ENCODE assay signal across 11 cellular contexts in genomic region chr7:47452715-47453092, GRCh38.
A peak's percentile ranks its signal among the peaks of the same experiment; 100 is the strongest.
DNase-seq lines count a peak whose midpoint lies in the region; ATAC-seq, FAIRE-seq and TF ChIP-seq lines count a peak whose summit lies in the region.
"Had no signal": no experiment of that assay in that cellular context is flagged by ENCODE, and none has a peak within 500 bp of the region (broad histone marks: within the 10 kb centered on the region; RNA-seq: fewer than 3 reads in every experiment).

No MANE protein-coding gene starts in this region.

- peak overlapping the region; percentile 54 to 76 for H3K27ac ChIP-seq in A549
- H3K27ac ChIP-seq in heart right ventricle = peak overlapping the region; percentile 36 to 90 (median 84)
- peak overlapping the region; percentile 47 to 55 for H3K27ac ChIP-seq in prostate gland
- H3K27ac ChIP-seq in MM.1S (ENCODE audit: low read length) = no peak overlapping the region

- no peaks in the 10 kb centered on the region for H3K27me3 Mint-ChIP-seq in activated T-helper 1 cell treated with anti-CD3 and anti-CD28 coated beads, Interleukin-12 subunit alpha, Interleukin-12 subunit beta, Interleukin-2, Interleukin-4 antibody, amounts not matched to agents 30 ng/mL and 10 ng/mL and 1 ng/mL, durations not matched to agents 14 hours and 24 hours and 36 hours (ENCODE audit: insufficient read depth)
- H3K27me3 Mint-ChIP-seq: activated B cell treated with CpG ODN at 0.5 μM for 24 hours had no signal

- H3K36me3 ChIP-seq in heart right ventricle (no peaks in the 10 kb centered on the region), prostate gland (no peaks in the 10 kb centered on the region), MM.1S (replicated peaks; ENCODE audit: insufficient read depth, low read length) (no peaks in the 10 kb centered on the region; the same call in 1 of the 2 replicates)

- no peaks in the 10 kb centered on the region for H3K9me3 ChIP-seq in A549
- no peaks in the 10 kb centered on the region for H3K9me3 ChIP-seq in heart right ventricle
- H3K9me3 ChIP-seq in prostate gland = no peaks in the 10 kb centered on the region
- H3K9me3 ChIP-seq in MM.1S (replicated peaks; ENCODE audit: insufficient read depth, low read length) = no peaks in the 10 kb centered on the region

- intact Hi-C loops in heart right ventricle (cut with DNase I) (loop anchor here in 4 of 10 donors (5.0 to 10.0 kb wide), 4 partner anchors 120 to 130 kb away; partner anchors contain the start of gene TNS3 (in 1 of the 4)), prostate gland (cut with DNase I) (loop anchor here (10.0 kb wide), 1 partner anchor 122 kb away; no protein-coding TSS in a partner anchor)
- intact Hi-C loops in activated T-helper 1 cell treated with anti-CD3 and anti-CD28 coated beads, Interleukin-12 subunit alpha, Interleukin-12 subunit beta, Interleukin-2, Interleukin-4 antibody, amounts not matched to agents 30 ng/mL and 10 ng/mL and 1 ng/mL, durations not matched to agents 14 hours and 24 hours and 36 hours (cut with micrococcal nuclease) = no loop called here

- TF ChIP-seq EP300 in A549 (IDR thresholded peaks at IDR 0.05) = no peak

- FAIRE-seq in A549 (lab: Jason Lieb, UNC) = no peak
- FAIRE-seq: G401.6 had no signal

- CTCF ChIA-PET in A549 (lab: Yijun Ruan, JAX) = interaction anchor here (1.4 to 2.7 kb wide), 5 partner anchors 9 to 366 kb away, joined by 4 to 15 read pairs (median 8); no protein-coding TSS in a partner anchor

- no peak overlapping the region for H3K27ac Mint-ChIP-seq in activated T-helper 1 cell treated with anti-CD3 and anti-CD28 coated beads, Interleukin-12 subunit alpha, Interleukin-12 subunit beta, Interleukin-2, Interleukin-4 antibody, amounts not matched to agents 30 ng/mL and 10 ng/mL and 1 ng/mL, durations not matched to agents 14 hours and 24 hours and 36 hours

- DNase-seq in A549 (ENCODE audit: low read depth in 1 of 2, low spot score in 1 of 2) (no peak), heart right ventricle (no peak), prostate gland (ENCODE audit: low spot score) (no peak), MM.1S (no peak)
- no peak for DNase-seq in activated T-helper 1 cell treated with anti-CD3 and anti-CD28 coated beads, Interleukin-12 subunit alpha, Interleukin-12 subunit beta, Interleukin-2, Interleukin-4 antibody, amounts not matched to agents 30 ng/mL and 10 ng/mL and 1 ng/mL, durations not matched to agents 14 hours and 24 hours and 36 hours (ENCODE audit: low spot score)
- DNase-seq: activated B cell treated with CpG ODN at 0.5 μM for 24 hours, NCI-H1694 had no signal

- 0 out of 2 replicates have a peak, but pooled peaks cover 4% of the 10 kb centered on the region for H3F3A ChIP-seq in MM.1S (ENCODE audit: insufficient read depth, low read length)

- H3K4me1 Mint-ChIP-seq in activated T-helper 1 cell treated with anti-CD3 and anti-CD28 coated beads, Interleukin-12 subunit alpha, Interleukin-12 subunit beta, Interleukin-2, Interleukin-4 antibody, amounts not matched to agents 30 ng/mL and 10 ng/mL and 1 ng/mL, durations not matched to agents 14 hours and 24 hours and 36 hours (ENCODE audit: low read depth) = no peaks in the 10 kb centered on the region

- peaks cover 85% of the 10 kb centered on the region for H4K20me1 ChIP-seq in MM.1S (ENCODE audit: insufficient read depth, low read length)

- no peak overlapping the region for H3K9ac ChIP-seq in MM.1S (ENCODE audit: low read length)

- H2AFZ ChIP-seq in MM.1S (ENCODE audit: low read length) = no peak overlapping the region

- no peak overlapping the region for H3K4me3 ChIP-seq in A549
- peak overlapping the region in 9 of 10 donors; percentile 1 to 44 (median 38) for H3K4me3 ChIP-seq in heart right ventricle
- peak overlapping the region in 1 of 2 donors; percentile 2 for H3K4me3 ChIP-seq in prostate gland
- no peak overlapping the region for H3K4me3 ChIP-seq in MM.1S (ENCODE audit: low read length)

- no peaks in the 10 kb centered on the region for H3K36me3 Mint-ChIP-seq in activated T-helper 1 cell treated with anti-CD3 and anti-CD28 coated beads, Interleukin-12 subunit alpha, Interleukin-12 subunit beta, Interleukin-2, Interleukin-4 antibody, amounts not matched to agents 30 ng/mL and 10 ng/mL and 1 ng/mL, durations not matched to agents 14 hours and 24 hours and 36 hours (ENCODE audit: low read depth)

- no peaks in the 10 kb centered on the region for H3K27me3 ChIP-seq in heart right ventricle
- H3K27me3 ChIP-seq in prostate gland (replicated peaks; ENCODE audit: insufficient read depth) = no peaks in the 10 kb centered on the region
- H3K27me3 ChIP-seq in MM.1S (replicated peaks; ENCODE audit: insufficient read depth, low read length) = no peaks in the 10 kb centered on the region

- H3K79me2 ChIP-seq in MM.1S (ENCODE audit: low read length) = peaks cover 99% of the 10 kb centered on the region

- no peak for TF ChIP-seq POLR2A in A549 (IDR thresholded peaks at IDR 0.05; ENCODE audit: low read length)
- no peak for TF ChIP-seq POLR2A in prostate gland (IDR thresholded peaks at IDR 0.05)

- WGBS in A549 (ENCODE audit: missing lambda C conversion rate) = 89% methylated on average over 11 of the region's 11 CpGs
- WGBS in heart right ventricle, 2 donors = 70 to 87% methylated on average over 11 of the region's 11 CpGs
- 64% methylated on average over 11 of the region's 11 CpGs for WGBS in prostate gland

- peak overlapping the region; percentile 46; the same call in 1 of the 3 replicates for H3K4me2 ChIP-seq in A549
- no peak overlapping the region for H3K4me2 ChIP-seq in MM.1S (ENCODE audit: low read depth, low read length)

- TF ChIP-seq CTCF in A549 (IDR thresholded peaks at IDR 0.05) = no peak
- no peak for TF ChIP-seq CTCF in heart right ventricle (IDR thresholded peaks at IDR 0.05)
- TF ChIP-seq CTCF in prostate gland (IDR thresholded peaks at IDR 0.05) = no peak
- TF ChIP-seq CTCF in MM.1S (IDR thresholded peaks at IDR 0.05; ENCODE audit: low read length) = no peak

- H3K4me1 ChIP-seq in A549 = peaks cover 88% of the 10 kb centered on the region
- H3K4me1 ChIP-seq in heart right ventricle = peaks cover 9 to 55% (median 31%) of the 10 kb centered on the region in 9 donors
- H3K4me1 ChIP-seq in prostate gland (replicated peaks) = no peaks in the 10 kb centered on the region
- no peaks in the 10 kb centered on the region for H3K4me1 ChIP-seq in MM.1S (ENCODE audit: low read length)

- H3K9me2 ChIP-seq in MM.1S (replicated peaks; ENCODE audit: insufficient read depth, low read length) = no peaks in the 10 kb centered on the region

- POLR2A ChIA-PET in A549 (lab: Yijun Ruan, JAX) = no interaction called here

- TF ChIP-seq RAD21 in A549 (conservative IDR thresholded peaks at IDR 0.05 in 1 of 2, IDR thresholded peaks at IDR 0.05 in 1 of 2) = no peak

- ATAC-seq in A549 (peak in 1 of 2 experiments; percentile 5; a peak in 2 of 6 replicates), SK-N-SH treated with all-trans-retinoic acid at 6 μM for 48 hours (peak; percentile 1), heart right ventricle (peak; percentile 30 to 74 (median 54)), HG03025 (IDR thresholded peaks at IDR 0.05; ENCODE audit: low FRiP score, unreplicated experiment) (no peak), GM18511 (IDR thresholded peaks at IDR 0.05; ENCODE audit: unreplicated experiment) (no peak)

- H3K4me3 Mint-ChIP-seq in activated T-helper 1 cell treated with anti-CD3 and anti-CD28 coated beads, Interleukin-12 subunit alpha, Interleukin-12 subunit beta, Interleukin-2, Interleukin-4 antibody, amounts not matched to agents 30 ng/mL and 10 ng/mL and 1 ng/mL, durations not matched to agents 14 hours and 24 hours and 36 hours = no peak overlapping the region
- H3K4me3 Mint-ChIP-seq: activated B cell treated with CpG ODN at 0.5 μM for 24 hours had no signal

- H3K9me3 Mint-ChIP-seq in activated T-helper 1 cell treated with anti-CD3 and anti-CD28 coated beads, Interleukin-12 subunit alpha, Interleukin-12 subunit beta, Interleukin-2, Interleukin-4 antibody, amounts not matched to agents 30 ng/mL and 10 ng/mL and 1 ng/mL, durations not matched to agents 14 hours and 24 hours and 36 hours = no peaks in the 10 kb centered on the region
- H3K9me3 Mint-ChIP-seq: activated B cell treated with CpG ODN at 0.5 μM for 24 hours had no signal

TF ChIP-seq in A549, 52 proteins besides CTCF, POLR2A, EP300 and RAD21 (continues in another document):
- TF ChIP-seq HOXB5 (CRISPR knock-in tag; IDR thresholded peaks at IDR 0.05) (no peak), NPAS2 (CRISPR knock-in tag; IDR thresholded peaks at IDR 0.05; ENCODE audit: borderline replicate concordance) (no peak), CHD2 (IDR thresholded peaks at IDR 0.05; ENCODE audit: low read length, partially characterized antibody) (no peak), KDM1A (IDR thresholded peaks at IDR 0.05; ENCODE audit: low read depth) (no peak), CEBPB (IDR thresholded peaks at IDR 0.05) (no peak), ZC3H11A (IDR thresholded peaks at IDR 0.05) (no peak), HEYL (CRISPR knock-in tag; IDR thresholded peaks at IDR 0.05) (no peak)
- TF ChIP-seq, protein P1, sequence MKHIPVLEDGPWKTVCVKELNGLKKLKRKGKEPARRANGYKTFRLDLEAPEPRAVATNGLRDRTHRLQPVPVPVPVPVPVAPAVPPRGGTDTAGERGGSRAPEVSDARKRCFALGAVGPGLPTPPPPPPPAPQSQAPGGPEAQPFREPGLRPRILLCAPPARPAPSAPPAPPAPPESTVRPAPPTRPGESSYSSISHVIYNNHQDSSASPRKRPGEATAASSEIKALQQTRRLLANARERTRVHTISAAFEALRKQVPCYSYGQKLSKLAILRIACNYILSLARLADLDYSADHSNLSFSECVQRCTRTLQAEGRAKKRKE (CRISPR knock-in tag; IDR thresholded peaks at IDR 0.05; ENCODE audit: low read depth) = no peak

TF ChIP-seq in SK-N-SH treated with all-trans-retinoic acid at 6 μM for 48 hours, 23 proteins besides CTCF, POLR2A, EP300 and RAD21 (continues in another document):
- no peak for TF ChIP-seq ESRRG (CRISPR knock-in tag; IDR thresholded peaks at IDR 0.05)
- no peak for TF ChIP-seq SNAI2 (CRISPR knock-in tag; IDR thresholded peaks at IDR 0.05)
- TF ChIP-seq CSRNP3 (CRISPR knock-in tag; IDR thresholded peaks at IDR 0.05) = no peak

Comparison
In these comparisons a context has a peak if more than half of its experiments do, and no peak if none do; other contexts are left out.
1. ATAC-seq: peak in SK-N-SH treated with all-trans-retinoic acid at 6 μM for 48 hours (single experiment) and heart right ventricle (8 of 8); none in HG03025 (single experiment) and GM18511 (single experiment).
2. H3K4me3 ChIP-seq: peak in heart right ventricle (9 of 10); none in A549 (single experiment) and MM.1S (single experiment).